Comparison of ENCODE assay signal across 11 cellular contexts in genomic region chr6:111939902-111940301, GRCh38.
"Had no signal": no experiment of that assay in that cellular context is flagged by ENCODE, and none has a peak within 500 bp of the region (broad histone marks: within the 10 kb centered on the region; RNA-seq: fewer than 3 reads in every experiment).

No MANE protein-coding gene starts in this region.

- H3K27ac ChIP-seq: gastrocnemius medialis, left ventricle myocardium inferior, parathyroid adenoma, stomach, uterus had no signal

- H3K4me3 ChIP-seq: gastrocnemius medialis, left ventricle myocardium inferior, stomach, uterus had no signal

- DNase-seq: activated B cell treated with CpG ODN at 0.5 μM for 24 hours; activated CD4-positive, alpha-beta T cell treated with anti-CD3 and anti-CD28 coated beads, Interleukin-2, amount 10 ng/mL, durations not matched to agents 7 days and 5 days; activated CD8-positive, alpha-beta memory T cell treated with anti-CD3 and anti-CD28 coated beads for 24 hours; activated naive CD4-positive, alpha-beta T cell treated with anti-CD3 and anti-CD28 coated beads for 36 hours; gastrocnemius medialis; islet precursor cell; left ventricle myocardium inferior; stimulated activated CD4-positive, alpha-beta T cell treated with anti-CD3 and anti-CD28 coated beads, Interleukin-4, amount 100 ng/mL, for 4 hours; stomach; uterus had no signal

- H3K36me3 ChIP-seq: gastrocnemius medialis, left ventricle myocardium inferior, stomach, uterus had no signal

- H3K79me2 ChIP-seq: parathyroid adenoma had no signal

- H3K9me3 ChIP-seq: gastrocnemius medialis, uterus had no signal

- H3K9ac ChIP-seq: parathyroid adenoma had no signal

- H3K4me1 ChIP-seq: gastrocnemius medialis, left ventricle myocardium inferior, parathyroid adenoma, stomach, uterus had no signal

- H2AFZ ChIP-seq: parathyroid adenoma had no signal

- H3K27me3 ChIP-seq: gastrocnemius medialis, stomach, uterus had no signal
